In genomic region chr15:48285329-48286214, GRCh38 we compare ENCODE assay signal across 1 cellular context.
TF ChIP-seq lines count a peak whose summit lies in the region.

No MANE protein-coding gene starts in this region.

TF ChIP-seq in endothelial cell of umbilical vein, 7 proteins besides CTCF, POLR2A, EP300 and RAD21 (continued from another document):
- TF ChIP-seq GATA2 (IDR thresholded peaks at IDR 0.05; ENCODE audit: insufficient read depth, insufficient read length, low read depth, low read length) (no peak), JUN (IDR thresholded peaks at IDR 0.05; ENCODE audit: borderline replicate concordance, insufficient read depth, insufficient read length, low read depth) (no peak), MYC (IDR thresholded peaks at IDR 0.05; ENCODE audit: low read depth, low read length) (no peak)
